8 cellular contexts compared by ENCODE assay signal in genomic region chr19:8208119-8208709, GRCh38. TPM values are rescaled to one million over a fixed set of nuclear protein-coding genes. Genes with fewer than 3 reads are reported as not detected.
DNase-seq lines count a peak whose midpoint lies in the region; TF ChIP-seq lines count a peak whose summit lies in the region.

No MANE protein-coding gene starts in this region.

- H3K27ac Mint-ChIP-seq in glutamatergic neuron (ENCODE audit: unreplicated experiment), result no peak overlapping the region

- POLR2A ChIA-PET in RWPE1 (lab: Yijun Ruan, JAX; ENCODE audit: low non-redundant PET), result no interaction called here

- DNase-seq in RWPE1 (ENCODE audit: low spot score) (no peak), glutamatergic neuron (peak; percentile 19), posterior cingulate gyrus (peak; percentile 18 to 91 (median 48)), NCI-H1105 (lab: John Stamatoyannopoulos, UW) (no peak), UCSD-AML1 (lab: John Stamatoyannopoulos, UW; ENCODE audit: unreplicated experiment) (no peak), GM13976 (ENCODE audit: low spot score) (no peak), DMS114 treated with DMSO at 0.1 percent for 48 hours (lab: John Stamatoyannopoulos, UW; ENCODE audit: unreplicated experiment) (no peak)

- H3K36me3 Mint-ChIP-seq in glutamatergic neuron (ENCODE audit: unreplicated experiment), result no peaks in the 10 kb centered on the region

- H3K4me1 Mint-ChIP-seq in glutamatergic neuron (ENCODE audit: low read depth, unreplicated experiment), result peaks cover 6% of the 10 kb centered on the region

- in situ Hi-C loops in GM13976 (cut with MboI; ENCODE audit: low sequenced_read_pairs, unreplicated experiment), result no loop called here

- peak overlapping the region; percentile 75 for H3K4me3 Mint-ChIP-seq in glutamatergic neuron (ENCODE audit: unreplicated experiment)

- no peaks in the 10 kb centered on the region for H3K36me3 ChIP-seq in ES-I3 (ENCODE audit: insufficient read depth, low read length)

- H3K9me3 ChIP-seq in ES-I3 (ENCODE audit: control insufficient read depth, insufficient read depth, low read length), result no peaks in the 10 kb centered on the region

- CTCF ChIA-PET in RWPE1 (lab: Yijun Ruan, JAX), result no interaction called here

- H3K27ac ChIP-seq in RWPE1, result peak overlapping the region; percentile 73

- peaks cover 9% of the 10 kb centered on the region for H3K27me3 Mint-ChIP-seq in glutamatergic neuron (ENCODE audit: unreplicated experiment)

- H3K4me1 ChIP-seq in ES-I3 (ENCODE audit: insufficient read depth, low read length), result peaks cover 19% of the 10 kb centered on the region

- no peak for TF ChIP-seq CTCF in RWPE1 (conservative IDR thresholded peaks at IDR 0.05; ENCODE audit: low read depth)
- no peak for TF ChIP-seq CTCF in glutamatergic neuron (IDR thresholded peaks at IDR 0.05; ENCODE audit: partially characterized antibody, unreplicated experiment)
- no peak for TF ChIP-seq CTCF in GM13976 (IDR thresholded peaks at IDR 0.05; ENCODE audit: borderline replicate concordance, control extremely low read depth, extremely low read depth, insufficient read depth, missing control alignments)

- H3K9me3 Mint-ChIP-seq in glutamatergic neuron (ENCODE audit: unreplicated experiment), result peaks cover 7% of the 10 kb centered on the region

- intact Hi-C loops in posterior cingulate gyrus (cut with DNase I), result loop anchor here (5.0 kb wide), 1 partner anchor 51 kb away; no protein-coding TSS in a partner anchor

- peak overlapping the region; percentile 75 for H3K9ac ChIP-seq in ES-I3 (ENCODE audit: low read depth, low read length)

RNA-seq across cellular contexts. Expression of gene CERS4, which starts 1.0 kb away (rescaled TPM):
- 27.3 TPM for total RNA-seq in glutamatergic neuron (ENCODE audit: unreplicated experiment)

RNA-seq across cellular contexts. Expression of gene FBN3, which starts 58.8 kb away (rescaled TPM):
- 18.3 TPM for total RNA-seq in glutamatergic neuron (ENCODE audit: unreplicated experiment)

Comparison
In these comparisons a context has a peak if more than half of its experiments do, and no peak if none do; other contexts are left out.
1. DNase-seq: peak in glutamatergic neuron (single experiment) and posterior cingulate gyrus (10 of 10); none in RWPE1 (single experiment), NCI-H1105 (single experiment), UCSD-AML1 (single experiment), GM13976 (single experiment) and DMS114 treated with DMSO at 0.1 percent for 48 hours (single experiment).